ENCODE assay signal across 13 cellular contexts in genomic region chr10:117350905-117351304, GRCh38. TPM values are rescaled to one million over a fixed set of nuclear protein-coding genes. Genes with fewer than 3 reads are reported as not detected.
DNase-seq lines count a peak whose midpoint lies in the region; ATAC-seq lines count a peak whose summit lies in the region.
"Had no signal": no experiment of that assay in that cellular context is flagged by ENCODE, and none has a peak within 500 bp of the region (broad histone marks: within the 10 kb centered on the region; RNA-seq: fewer than 3 reads in every experiment).

No MANE protein-coding gene starts in this region.

- ATAC-seq in GM18909 (IDR thresholded peaks at IDR 0.05; ENCODE audit: poor library complexity, unreplicated experiment) = peak; percentile 77
- peak; percentile 78 for ATAC-seq in GM21786 (IDR thresholded peaks at IDR 0.05; ENCODE audit: unreplicated experiment)
- ATAC-seq in HG03342 (IDR thresholded peaks at IDR 0.05; ENCODE audit: unreplicated experiment) = peak; percentile 81
- peak; percentile 43 for ATAC-seq in memory B cell (ENCODE audit: low read depth)
- ATAC-seq: upper lobe of right lung had no signal

- no peak overlapping the region for H3K4me3 ChIP-seq in GM23248
- H3K4me3 ChIP-seq: right atrium auricular region, upper lobe of right lung had no signal

- no peak overlapping the region for H3K27ac Mint-ChIP-seq in memory B cell

- H3K9me3 Mint-ChIP-seq in memory B cell = no peaks in the 10 kb centered on the region

- no peaks in the 10 kb centered on the region for H3K36me3 ChIP-seq in GM23248 (ENCODE audit: low read depth)
- H3K36me3 ChIP-seq: right atrium auricular region, upper lobe of right lung had no signal

- DNase-seq in memory B cell (ENCODE audit: low spot score in 2 of 2) (no peak), NCI-H345 treated with DMSO at 0.1 percent for 48 hours (lab: John Stamatoyannopoulos, UW; ENCODE audit: unreplicated experiment) (no peak), GM23248 (no peak), Ammon's horn (ENCODE audit: low spot score) (no peak)
- DNase-seq in activated CD8-positive, alpha-beta memory T cell treated with anti-CD3 and anti-CD28 coated beads for 24 hours = no peak
- DNase-seq: activated CD4-positive, alpha-beta T cell treated with anti-CD3 and anti-CD28 coated beads for 4 hours; effector CD8-positive, alpha-beta T cell; midbrain; upper lobe of right lung had no signal

- peaks cover 100% of the 10 kb centered on the region for H3K79me2 ChIP-seq in GM23248 (ENCODE audit: insufficient read depth)

- peaks cover 28% of the 10 kb centered on the region; the same call in 1 of the 2 replicates for H4K20me1 ChIP-seq in GM23248 (ENCODE audit: insufficient read depth)

- no peak overlapping the region for H3K27ac ChIP-seq in GM23248
- H3K27ac ChIP-seq: right atrium auricular region, upper lobe of right lung had no signal

- no peaks in the 10 kb centered on the region for H3K4me1 ChIP-seq in GM23248 (ENCODE audit: insufficient read depth)
- H3K4me1 ChIP-seq: right atrium auricular region had no signal

- H3F3A ChIP-seq in GM23248 (ENCODE audit: insufficient read depth) = 0 out of 2 replicates have a peak, but pooled peaks cover 4% of the 10 kb centered on the region

- H3K9me2 ChIP-seq in GM23248 (ENCODE audit: insufficient read depth) = no peaks in the 10 kb centered on the region

- H3K9ac ChIP-seq in GM23248 = no peak overlapping the region

- no peaks in the 10 kb centered on the region for H3K27me3 Mint-ChIP-seq in memory B cell

- H3K4me1 Mint-ChIP-seq in memory B cell = peaks cover 30% of the 10 kb centered on the region

- H3K4me3 Mint-ChIP-seq in memory B cell = no peak overlapping the region

- peaks cover 2% of the 10 kb centered on the region for H3K36me3 Mint-ChIP-seq in memory B cell

- H3K9me3 ChIP-seq in GM23248 (ENCODE audit: low read depth) = no peaks in the 10 kb centered on the region
- H3K9me3 ChIP-seq: right atrium auricular region, upper lobe of right lung had no signal

- no peaks in the 10 kb centered on the region for H3K27me3 ChIP-seq in GM23248 (replicated peaks; ENCODE audit: insufficient read depth)
- H3K27me3 ChIP-seq: right atrium auricular region, upper lobe of right lung had no signal

- H2AFZ ChIP-seq in GM23248 = no peak overlapping the region

- WGBS in GM23248 (ENCODE audit: low coverage in 1 of 2, low lambda C conversion rate in 2 of 2, missing lambda C conversion rate in 2 of 2), 2 experiments = 86% methylated on average over 3 of the region's 3 CpGs

- H3K4me2 ChIP-seq in GM23248 (ENCODE audit: unreplicated experiment) = no peak overlapping the region

- in situ Hi-C loops in GM23248 (cut with MboI) = no loop called here

RNA-seq across cellular contexts. Expression of gene PDZD8, which starts 24.3 kb away (rescaled TPM):
- 19.7 and 20.1 TPM in 2 replicates for total RNA-seq in GM23248 (2014; rRNA removed; shearing (Covaris generic))
- polyA plus RNA-seq in GM23248 (2016; fragmentation: Nextera tagmentation; extraction: Ambion mirVana) = 13.8 and 14.4 TPM in 2 replicates
